In genomic region chr4:40057540-40058091, GRCh38 we compare ENCODE assay signal across 8 cellular contexts. TPM values are rescaled to one million over a fixed set of nuclear protein-coding genes. Genes with fewer than 3 reads are reported as not detected.
DNase-seq lines count a peak whose midpoint lies in the region; ATAC-seq, FAIRE-seq and TF ChIP-seq lines count a peak whose summit lies in the region.

No MANE protein-coding gene starts in this region.

- FAIRE-seq in islet of Langerhans (lab: Jason Lieb, UNC), result peak; percentile 95

- peaks cover 15% of the 10 kb centered on the region for H3K36me3 Mint-ChIP-seq in WTC11

- H3K9me3 Mint-ChIP-seq in WTC11, result no peaks in the 10 kb centered on the region

- POLR2A ChIA-PET in WTC11 (lab: Charles Lee), result interaction anchor here (0.5 kb wide), 2 partner anchors 180 to 216 kb away, joined by 6 to 9 read pairs; no protein-coding TSS in a partner anchor

- peaks cover 33% of the 10 kb centered on the region for H3K4me1 Mint-ChIP-seq in WTC11

- CTCF ChIA-PET in WTC11 (lab: Charles Lee), result interaction anchor here (0.6 to 2.2 kb wide), 4 partner anchors 225 to 268 kb away, joined by 3 to 13 read pairs (median 6); no protein-coding TSS in a partner anchor

- peak overlapping the region; percentile 98 for H3K27ac Mint-ChIP-seq in WTC11

- no peak for TF ChIP-seq CTCF in WTC11 (IDR thresholded peaks at IDR 0.05)

- H3K4me3 Mint-ChIP-seq in WTC11, result peak overlapping the region; percentile 87

- no peaks in the 10 kb centered on the region for H3K27me3 Mint-ChIP-seq in WTC11 (ENCODE audit: low read depth)

- DNase-seq in AG08396 (ENCODE audit: low spot score) (peak; percentile 94), NCI-H2196 (lab: John Stamatoyannopoulos, UW; ENCODE audit: unreplicated experiment) (peak; percentile 87), WTC11 (ENCODE audit: low spot score) (peak; percentile 23)
- peak; percentile 82 for DNase-seq in central memory CD4-positive, alpha-beta T cell
- peak; percentile 36 for DNase-seq in stimulated activated CD4-positive, alpha-beta T cell treated with anti-CD3 and anti-CD28 coated beads, Interleukin-12 subunit alpha, Interleukin-12 subunit beta, amount 100 ng/mL, for 4 hours

- peak; percentile 78 for ATAC-seq in GM18907 (IDR thresholded peaks at IDR 0.05; ENCODE audit: unreplicated experiment)
- ATAC-seq in HG03139 (IDR thresholded peaks at IDR 0.05; ENCODE audit: unreplicated experiment), result peak; percentile 63
- peak; percentile 60 for ATAC-seq in WTC11

TF ChIP-seq in WTC11, 78 proteins besides CTCF, POLR2A, EP300 and RAD21 (continues in another document):
- TF ChIP-seq ATF2 (CRISPR knock-in tag; IDR thresholded peaks at IDR 0.05; ENCODE audit: borderline replicate concordance, low read depth) (no peak), NR1H2 (CRISPR knock-in tag; IDR thresholded peaks at IDR 0.05) (no peak), ZNF219 (CRISPR knock-in tag; IDR thresholded peaks at IDR 0.05; ENCODE audit: borderline replicate concordance) (no peak), ZNF281 (CRISPR knock-in tag; IDR thresholded peaks at IDR 0.05) (no peak), AFF4 (CRISPR knock-in tag; IDR thresholded peaks at IDR 0.05; ENCODE audit: borderline replicate concordance) (no peak), SP1 (CRISPR knock-in tag; conservative IDR thresholded peaks at IDR 0.05) (no peak), ESRRA (CRISPR knock-in tag; IDR thresholded peaks at IDR 0.05; ENCODE audit: borderline replicate concordance) (no peak), ELF4 (CRISPR knock-in tag; IDR thresholded peaks at IDR 0.05; ENCODE audit: low read depth) (no peak), GTF2I (CRISPR knock-in tag; conservative IDR thresholded peaks at IDR 0.05) (no peak), MAX (CRISPR knock-in tag; IDR thresholded peaks at IDR 0.05) (no peak; the same call in 1 of the 2 replicates), FOXJ3 (CRISPR knock-in tag; IDR thresholded peaks at IDR 0.05; ENCODE audit: borderline replicate concordance) (no peak), ARID4B (CRISPR knock-in tag; IDR thresholded peaks at IDR 0.05; ENCODE audit: borderline replicate concordance) (no peak), RELA (CRISPR knock-in tag; IDR thresholded peaks at IDR 0.05; ENCODE audit: borderline replicate concordance) (no peak), ZNF138 (CRISPR knock-in tag; conservative IDR thresholded peaks at IDR 0.05) (no peak)

RNA-seq across cellular contexts. Expression of gene N4BP2, which starts 1.0 kb away (rescaled TPM):
- total RNA-seq in WTC11 (2021), result 28.5 to 31.7 TPM (median 28.9 TPM) in 3 replicates

Comparison
In these comparisons a context has a peak if more than half of its experiments do, and no peak if none do; other contexts are left out.
1. Peak in every context shown above with its lines: DNase-seq and ATAC-seq.
2. DNase-seq: peak in every context shown above with its lines; median percentile 94 in AG08396; 87 in NCI-H2196; 82 in central memory CD4-positive, alpha-beta T cell; 36 in stimulated activated CD4-positive, alpha-beta T cell treated with anti-CD3 and anti-CD28 coated beads, Interleukin-12 subunit alpha, Interleukin-12 subunit beta, amount 100 ng/mL, for 4 hours; 23 in WTC11.